In the genomic region with DNA sequence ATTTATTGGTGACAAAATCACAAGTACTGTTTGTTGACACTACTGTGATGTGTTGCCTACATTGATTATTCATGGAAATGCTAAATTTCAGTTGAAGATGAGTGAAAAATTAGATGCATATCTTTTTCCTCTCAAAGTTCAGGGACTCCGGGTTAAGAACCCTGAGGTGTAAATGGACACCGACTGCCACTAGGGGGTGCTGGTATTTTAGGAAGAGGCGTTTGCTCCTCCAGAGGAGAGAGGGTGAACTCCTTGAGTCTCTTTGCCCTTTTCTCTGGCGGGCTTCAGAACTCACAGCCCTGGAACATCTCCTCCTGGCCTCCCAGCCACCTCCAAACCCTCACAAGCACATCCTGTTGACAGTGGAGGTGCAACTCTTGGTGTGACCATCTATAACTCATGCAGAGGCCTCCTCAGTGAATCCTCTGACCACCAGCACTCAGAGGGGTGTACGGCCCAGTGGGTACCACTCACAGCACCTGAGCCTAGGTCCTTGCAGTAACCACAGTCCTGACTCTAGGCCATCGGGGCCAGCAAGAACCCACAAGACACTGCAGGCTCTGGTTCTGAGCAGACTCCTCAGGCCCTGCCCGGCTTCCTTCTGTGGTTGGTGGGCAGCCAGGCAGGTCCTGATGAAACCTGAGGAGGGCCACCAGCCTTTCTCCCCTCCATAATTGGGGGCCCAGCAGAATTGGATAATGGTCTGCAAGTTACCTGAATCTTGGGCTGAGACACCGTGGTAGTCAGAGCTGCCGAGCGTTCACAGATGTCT, we compare ENCODE assay signal across 8 cellular contexts. TPM values are rescaled to one million over a fixed set of nuclear protein-coding genes. Genes with fewer than 3 reads are reported as not detected.
DNase-seq lines count a peak whose midpoint lies in the region; ATAC-seq, FAIRE-seq and TF ChIP-seq lines count a peak whose summit lies in the region.

No MANE protein-coding gene starts in this region.

- H3K14ac ChIP-seq in neuronal stem cell (ENCODE audit: low read length): no peak overlapping the region

- TF ChIP-seq POLR2A in A549 (IDR thresholded peaks at IDR 0.05; ENCODE audit: low read length): no peak
- TF ChIP-seq POLR2A in suprapubic skin (IDR thresholded peaks at IDR 0.05): no peak

- no peak overlapping the region for H3K4ac ChIP-seq in neuronal stem cell (ENCODE audit: low read length)

- peak; percentile 94 for FAIRE-seq in A549 (lab: Jason Lieb, UNC)

- H3K9me2 ChIP-seq in OCI-LY1 (ENCODE audit: low read depth, low read length): no peaks in the 10 kb centered on the region

- peak; percentile 60 to 90 for ATAC-seq in A549

- no peaks in the 10 kb centered on the region for H3F3A ChIP-seq in OCI-LY1 (ENCODE audit: insufficient read depth, low read length)

- no peaks in the 10 kb centered on the region for H3K36me3 ChIP-seq in OCI-LY1 (ENCODE audit: insufficient read depth, low read length)
- no peaks in the 10 kb centered on the region for H3K36me3 ChIP-seq in fibroblast of lung (ENCODE audit: control insufficient read depth, insufficient read depth, low read length)
- no peaks in the 10 kb centered on the region for H3K36me3 ChIP-seq in neuronal stem cell (replicated peaks in 1 of 2; ENCODE audit: control insufficient read depth in 2 of 2, insufficient read depth in 2 of 2, low read length in 2 of 2)
- H3K36me3 ChIP-seq in suprapubic skin: no peaks in the 10 kb centered on the region

- H3K4me1 ChIP-seq in A549 (no peaks in the 10 kb centered on the region), OCI-LY1 (ENCODE audit: insufficient read depth, low read length, severe bottlenecking) (no peaks in the 10 kb centered on the region), fibroblast of lung (ENCODE audit: control insufficient read depth, extremely low read depth, insufficient read depth, low read length) (no peaks in the 10 kb centered on the region), neuronal stem cell (ENCODE audit: control insufficient read depth in 2 of 2, insufficient read depth in 1 of 2, low read depth in 1 of 2, low read length in 2 of 2) (peaks cover 0 to 5% of the 10 kb centered on the region in 2 donors), suprapubic skin (no peaks in the 10 kb centered on the region)

- H2BK120ac ChIP-seq in neuronal stem cell (ENCODE audit: low read depth, low read length): no peak overlapping the region

- no peaks in the 10 kb centered on the region for H3K79me2 ChIP-seq in OCI-LY1 (ENCODE audit: insufficient read depth, low read length)
- H3K79me2 ChIP-seq in fibroblast of lung (ENCODE audit: control insufficient read depth, insufficient read depth, low read length): no peaks in the 10 kb centered on the region

- no peak for TF ChIP-seq EP300 in A549 (IDR thresholded peaks at IDR 0.05)
- TF ChIP-seq EP300 in suprapubic skin (IDR thresholded peaks at IDR 0.05): no peak

- H3K27me3 ChIP-seq in OCI-LY1 (ENCODE audit: insufficient read depth, low read length) (no peaks in the 10 kb centered on the region), fibroblast of lung (ENCODE audit: control insufficient read depth, insufficient read depth, low read length) (no peaks in the 10 kb centered on the region), neuronal stem cell (ENCODE audit: control insufficient read depth in 3 of 3, insufficient read depth in 3 of 3, low read depth in 1 of 3, low read length in 3 of 3) (no peaks in the 10 kb centered on the region), suprapubic skin (peaks cover 3% of the 10 kb centered on the region)

- H2AFZ ChIP-seq in OCI-LY1 (ENCODE audit: low read length): no peak overlapping the region
- H2AFZ ChIP-seq in fibroblast of lung (ENCODE audit: low read length): no peak overlapping the region
- H2AFZ ChIP-seq in neuronal stem cell (ENCODE audit: low read length): no peak overlapping the region

- H3K27ac ChIP-seq in A549 (no peak overlapping the region), OCI-LY1 (ENCODE audit: low read depth, low read length, poor library complexity, severe bottlenecking) (no peak overlapping the region), fibroblast of lung (ENCODE audit: insufficient read depth, low read length) (no peak overlapping the region), neuronal stem cell (replicated peaks; ENCODE audit: low read length) (no peak overlapping the region), suprapubic skin (no peak overlapping the region)

- H3K23ac ChIP-seq in neuronal stem cell (ENCODE audit: low read depth, low read length, poor library complexity): no peak overlapping the region

- TF ChIP-seq CTCF in A549 (IDR thresholded peaks at IDR 0.05) (peak; percentile 64), GM12874 (IDR thresholded peaks at IDR 0.05; ENCODE audit: insufficient read depth, low read depth, low read length) (peak; percentile 65), OCI-LY1 (IDR thresholded peaks at IDR 0.05; ENCODE audit: low read length) (peak; percentile 78), fibroblast of lung (conservative IDR thresholded peaks at IDR 0.05 in 1 of 2, IDR thresholded peaks at IDR 0.05 in 1 of 2; ENCODE audit: low read depth in 1 of 2, low read length in 2 of 2) (peak; percentile 86 to 88), suprapubic skin (IDR thresholded peaks at IDR 0.05) (peak; percentile 38 to 76)

- H4K20me1 ChIP-seq in OCI-LY1 (ENCODE audit: insufficient read depth, low read length) (no peaks in the 10 kb centered on the region), fibroblast of lung (ENCODE audit: control insufficient read depth, extremely low read depth, insufficient read depth, low read length) (no peaks in the 10 kb centered on the region)

- H3K4me3 ChIP-seq in A549 (no peak overlapping the region), OCI-LY1 (ENCODE audit: low read depth, low read length, poor library complexity, severe bottlenecking) (no peak overlapping the region), fibroblast of lung (replicated peaks in 1 of 4; ENCODE audit: control extremely low read depth in 1 of 4, insufficient read depth in 1 of 4, low read depth in 3 of 4, low read length in 4 of 4) (no peak overlapping the region), neuronal stem cell (ENCODE audit: low read length in 2 of 2) (no peak overlapping the region), suprapubic skin (no peak overlapping the region)

- H3K9ac ChIP-seq in OCI-LY1 (ENCODE audit: low read length) (no peak overlapping the region), fibroblast of lung (ENCODE audit: insufficient read depth, low read length) (no peak overlapping the region), neuronal stem cell (ENCODE audit: low read depth, low read length, poor library complexity) (no peak overlapping the region)

- no peaks in the 10 kb centered on the region for H3K79me1 ChIP-seq in neuronal stem cell (ENCODE audit: low read depth, low read length)

- TF ChIP-seq RAD21 in A549 (conservative IDR thresholded peaks at IDR 0.05 in 1 of 2, IDR thresholded peaks at IDR 0.05 in 1 of 2): peak; percentile 54 to 72

- no peak overlapping the region for H2AK5ac ChIP-seq in neuronal stem cell (ENCODE audit: low read depth, low read length)

- no peak overlapping the region for H4K91ac ChIP-seq in neuronal stem cell (ENCODE audit: low read depth, low read length, poor library complexity)

- CTCF ChIA-PET in A549 (lab: Yijun Ruan, JAX): interaction anchor here (0.5 to 1.6 kb wide), 8 partner anchors 20 to 1013 kb away, joined by 3 to 4 read pairs (median 3); no protein-coding TSS in a partner anchor

- no peak overlapping the region for H2BK12ac ChIP-seq in neuronal stem cell (ENCODE audit: low read length)

- H2BK5ac ChIP-seq in neuronal stem cell (ENCODE audit: low read length): no peak overlapping the region

- H3K9me3 ChIP-seq in A549 (no peaks in the 10 kb centered on the region), OCI-LY1 (ENCODE audit: low read length) (no peaks in the 10 kb centered on the region), fibroblast of lung (ENCODE audit: control insufficient read depth, insufficient read depth, low read depth, low read length) (no peaks in the 10 kb centered on the region), neuronal stem cell (replicated peaks in 1 of 2; ENCODE audit: control insufficient read depth in 2 of 2, insufficient read depth in 1 of 2, low read depth in 1 of 2, low read length in 2 of 2) (peaks cover 0 to 2% of the 10 kb centered on the region in 2 donors), suprapubic skin (no peaks in the 10 kb centered on the region)

- POLR2A ChIA-PET in A549 (lab: Yijun Ruan, JAX): no interaction called here

- no peak overlapping the region for H2BK15ac ChIP-seq in neuronal stem cell (ENCODE audit: low read length)

- 49% methylated on average over 8 of the region's 10 CpGs for WGBS in A549 (ENCODE audit: missing lambda C conversion rate)
- WGBS in neuronal stem cell (ENCODE audit: extremely low coverage in 2 of 2, insufficient read length in 2 of 2, insufficient replicate concordance in 1 of 2), 2 donors: no CpG with 5 or more reads among the region's 10 CpGs
- WGBS in suprapubic skin: 54% methylated on average over 6 of the region's 10 CpGs

- H3K4me2 ChIP-seq in A549 (no peak overlapping the region), OCI-LY1 (ENCODE audit: low read length) (no peak overlapping the region), fibroblast of lung (ENCODE audit: extremely low read depth, insufficient read depth, low read length) (no peak overlapping the region), neuronal stem cell (ENCODE audit: insufficient read depth, low read length, poor library complexity, severe bottlenecking) (no peak overlapping the region)

- DNase-seq in A549 (ENCODE audit: low read depth in 1 of 2, low spot score in 1 of 2): peak; percentile 62 to 76
- DNase-seq in activated T-cell treated with anti-CD3 and anti-CD28 coated beads for 4 hours: peak; percentile 67
- DNase-seq in fibroblast of lung (ENCODE audit: low read depth in 2 of 2): peak; percentile 49 to 63
- peak; percentile 64 for DNase-seq in neuronal stem cell (ENCODE audit: low spot score)
- DNase-seq in suprapubic skin (ENCODE audit: low spot score in 2 of 2): peak in 1 of 2 donors; percentile 76
- no peak for DNase-seq in NCI-H510A treated with DMSO at 0.1 percent for 48 hours (lab: John Stamatoyannopoulos, UW)

- H4K8ac ChIP-seq in neuronal stem cell (ENCODE audit: low read depth, low read length): peak overlapping the region; percentile 5

- peak overlapping the region; percentile 52 for H3K18ac ChIP-seq in neuronal stem cell (ENCODE audit: low read length)

RNA-seq across cellular contexts. Expression of gene PIK3R5, which starts 26.2 kb away (rescaled TPM):
- polyA plus RNA-seq in A549 (2011; rRNA removed): 0.01 TPM in 1 of 2 replicates, not detected in the other
- 0.01 and 0.10 TPM in 2 replicates for polyA plus RNA-seq in A549 (2012; cell fraction: cytosol; rRNA removed)
- 0.28 TPM in 1 of 2 replicates, not detected in the other for polyA plus RNA-seq in A549 (2012; cell fraction: nucleus; rRNA removed)
- not detected in 3 replicates for polyA plus RNA-seq in A549 (2017; fragmentation: RNase III; extraction: RNeasy Plus Mini Kit Qiagen cat#74134 plus additional on column Dnase treatment)
- not detected in 2 replicates for polyA minus RNA-seq in A549 (2011; rRNA and poly(A)+ RNA removed)
- total RNA-seq in fibroblast of lung: not detected in 2 replicates
- polyA plus RNA-seq in fibroblast of lung: 0.15 TPM in 1 of 2 replicates, not detected in the other
- polyA plus RNA-seq in fibroblast of lung (2012): 0.08 TPM in 1 of 2 replicates, not detected in the other
- polyA minus RNA-seq in fibroblast of lung (ENCODE audit: low replicate concordance): 2.8 TPM in 1 of 2 replicates, not detected in the other
- polyA plus RNA-seq in neuronal stem cell (2013, experiment 1 of 2): 1.1 TPM
- 0.89 TPM for polyA plus RNA-seq in neuronal stem cell (2013, experiment 2 of 2)
- total RNA-seq in suprapubic skin: 10 to 100 TPM in 1 of 4 donors, 1 to 10 TPM in 3; 3.6 to 13.5 (median 5.0) TPM

RNA-seq across cellular contexts. Expression of gene NTN1, which starts 29.6 kb away (rescaled TPM):
- polyA plus RNA-seq in A549 (2011; rRNA removed) (0.13 and 0.21 TPM in 2 replicates), A549 (2017; fragmentation: RNase III; extraction: RNeasy Plus Mini Kit Qiagen cat#74134 plus additional on column Dnase treatment) (0.12 to 0.20 TPM (median 0.17 TPM) in 3 replicates), fibroblast of lung (0.15 and 0.17 TPM in 2 replicates)
- 0.09 and 0.18 TPM in 2 replicates for polyA plus RNA-seq in A549 (2012; cell fraction: cytosol; rRNA removed)
- 0.28 and 0.46 TPM in 2 replicates for polyA plus RNA-seq in A549 (2012; cell fraction: nucleus; rRNA removed)
- polyA minus RNA-seq in A549 (2011; rRNA and poly(A)+ RNA removed): 0.10 and 0.12 TPM in 2 replicates
- total RNA-seq in fibroblast of lung (0.51 and 3.1 TPM in 2 replicates), suprapubic skin (1 to 10 TPM; 2.4 to 5.9 (median 3.4) TPM)
- polyA plus RNA-seq in fibroblast of lung (2012): 0.23 and 0.28 TPM in 2 replicates
- 0.11 and 0.12 TPM in 2 replicates for polyA minus RNA-seq in fibroblast of lung (ENCODE audit: low replicate concordance)
- 2.0 TPM for polyA plus RNA-seq in neuronal stem cell (2013, experiment 1 of 2)
- polyA plus RNA-seq in neuronal stem cell (2013, experiment 2 of 2): 2.0 TPM
